In genomic region chr5:77356740-77357139, GRCh38 we compare ENCODE assay signal across 7 cellular contexts.
DNase-seq lines count a peak whose midpoint lies in the region; ATAC-seq lines count a peak whose summit lies in the region.

No MANE protein-coding gene starts in this region.

- no peak overlapping the region for H3K4me3 Mint-ChIP-seq in immature natural killer cell

- H3K4me1 Mint-ChIP-seq in immature natural killer cell = no peaks in the 10 kb centered on the region

- H3K27ac Mint-ChIP-seq in immature natural killer cell = no peak overlapping the region

- ATAC-seq in GM18873 (IDR thresholded peaks at IDR 0.05; ENCODE audit: low FRiP score, unreplicated experiment) = peak; percentile 87
- peak; percentile 94 for ATAC-seq in HG02610 (IDR thresholded peaks at IDR 0.05; ENCODE audit: unreplicated experiment)

- no peaks in the 10 kb centered on the region for H3K36me3 Mint-ChIP-seq in immature natural killer cell

- DNase-seq in RPMI7951 (ENCODE audit: low read depth) = peak; percentile 16
- peak; percentile 3 for DNase-seq in skeletal muscle cell (ENCODE audit: low read depth)
- DNase-seq in NCI-H526 treated with DMSO at 0.1 percent for 48 hours (lab: John Stamatoyannopoulos, UW) = no peak
- no peak for DNase-seq in immature natural killer cell
- no peak for DNase-seq in SHP77 treated with DMSO at 0.1 percent for 48 hours (lab: John Stamatoyannopoulos, UW)

- peaks cover 0 to 5% (median 2%) of the 10 kb centered on the region in 3 donors for H3K27me3 Mint-ChIP-seq in immature natural killer cell (ENCODE audit: low read depth in 3 of 3)

- H3K9me3 Mint-ChIP-seq in immature natural killer cell = no peaks in the 10 kb centered on the region

- H3K4me3 ChIP-seq in skeletal muscle cell (ENCODE audit: low read depth, low read length) = no peak overlapping the region

Comparison
In these comparisons a context has a peak if more than half of its experiments do, and no peak if none do; other contexts are left out.
1. DNase-seq: peak in RPMI7951 (single experiment) and skeletal muscle cell (single experiment); none in NCI-H526 treated with DMSO at 0.1 percent for 48 hours (single experiment), immature natural killer cell (0 of 3) and SHP77 treated with DMSO at 0.1 percent for 48 hours (single experiment).